ENCODE assay signal across 1 cellular context in the genomic region with DNA sequence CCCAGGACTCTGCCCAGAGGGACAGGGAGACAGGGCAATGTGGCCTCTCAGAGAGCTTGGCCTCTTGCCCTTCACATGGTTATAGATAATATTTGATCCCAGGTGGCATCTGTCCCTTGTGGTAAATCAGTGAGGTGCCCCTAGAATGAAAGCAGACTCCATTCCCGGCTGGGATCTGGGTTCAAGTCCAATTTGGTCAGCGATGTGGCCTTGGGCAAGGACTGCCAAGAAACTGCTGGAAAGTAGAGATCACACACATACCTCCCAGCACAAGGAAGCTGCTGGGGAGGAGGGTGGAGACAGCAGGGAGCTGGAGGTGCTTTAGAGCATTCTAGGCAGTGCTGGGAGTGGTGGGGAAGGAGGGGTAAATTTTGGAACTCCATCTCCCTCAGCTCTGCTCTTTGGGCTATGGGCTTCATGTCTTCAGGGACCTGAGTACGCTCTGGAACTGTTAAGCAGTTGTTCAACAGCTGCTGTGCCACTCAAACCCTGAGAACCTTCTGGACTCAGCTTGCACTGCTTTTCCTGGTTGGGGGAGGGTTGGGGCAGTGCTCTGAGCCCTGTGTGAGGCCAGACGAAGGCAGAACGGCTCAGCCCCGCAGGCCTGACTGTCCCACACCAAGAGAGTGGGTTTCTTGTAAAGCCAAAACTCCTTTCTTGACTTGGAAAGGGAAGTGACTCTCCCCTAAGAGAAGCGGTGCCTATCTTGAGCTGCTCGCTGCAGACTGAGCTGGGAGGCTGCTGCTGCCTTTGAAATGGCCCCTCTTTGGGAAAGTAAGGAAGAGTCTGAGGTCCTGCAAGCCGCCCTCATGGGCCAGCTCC.
TF ChIP-seq lines count a peak whose summit lies in the region.

No MANE protein-coding gene starts in this region.

TF ChIP-seq in GM12878, 131 proteins besides CTCF, POLR2A, EP300 and RAD21 (continued from another document):
- TF ChIP-seq, protein P1, sequence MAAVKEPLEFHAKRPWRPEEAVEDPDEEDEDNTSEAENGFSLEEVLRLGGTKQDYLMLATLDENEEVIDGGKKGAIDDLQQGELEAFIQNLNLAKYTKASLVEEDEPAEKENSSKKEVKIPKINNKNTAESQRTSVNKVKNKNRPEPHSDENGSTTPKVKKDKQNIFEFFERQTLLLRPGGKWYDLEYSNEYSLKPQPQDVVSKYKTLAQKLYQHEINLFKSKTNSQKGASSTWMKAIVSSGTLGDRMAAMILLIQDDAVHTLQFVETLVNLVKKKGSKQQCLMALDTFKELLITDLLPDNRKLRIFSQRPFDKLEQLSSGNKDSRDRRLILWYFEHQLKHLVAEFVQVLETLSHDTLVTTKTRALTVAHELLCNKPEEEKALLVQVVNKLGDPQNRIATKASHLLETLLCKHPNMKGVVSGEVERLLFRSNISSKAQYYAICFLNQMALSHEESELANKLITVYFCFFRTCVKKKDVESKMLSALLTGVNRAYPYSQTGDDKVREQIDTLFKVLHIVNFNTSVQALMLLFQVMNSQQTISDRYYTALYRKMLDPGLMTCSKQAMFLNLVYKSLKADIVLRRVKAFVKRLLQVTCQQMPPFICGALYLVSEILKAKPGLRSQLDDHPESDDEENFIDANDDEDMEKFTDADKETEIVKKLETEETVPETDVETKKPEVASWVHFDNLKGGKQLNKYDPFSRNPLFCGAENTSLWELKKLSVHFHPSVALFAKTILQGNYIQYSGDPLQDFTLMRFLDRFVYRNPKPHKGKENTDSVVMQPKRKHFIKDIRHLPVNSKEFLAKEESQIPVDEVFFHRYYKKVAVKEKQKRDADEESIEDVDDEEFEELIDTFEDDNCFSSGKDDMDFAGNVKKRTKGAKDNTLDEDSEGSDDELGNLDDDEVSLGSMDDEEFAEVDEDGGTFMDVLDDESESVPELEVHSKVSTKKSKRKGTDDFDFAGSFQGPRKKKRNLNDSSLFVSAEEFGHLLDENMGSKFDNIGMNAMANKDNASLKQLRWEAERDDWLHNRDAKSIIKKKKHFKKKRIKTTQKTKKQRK (IDR thresholded peaks at IDR 0.05; ENCODE audit: low read depth, low read length): no peak
- no peak for TF ChIP-seq IKZF1 (conservative IDR thresholded peaks at IDR 0.05)
- TF ChIP-seq EZH2 (IDR thresholded peaks at IDR 0.05; ENCODE audit: borderline replicate concordance, control insufficient read depth, low read depth, low read length): no peak
- TF ChIP-seq, protein P2, sequence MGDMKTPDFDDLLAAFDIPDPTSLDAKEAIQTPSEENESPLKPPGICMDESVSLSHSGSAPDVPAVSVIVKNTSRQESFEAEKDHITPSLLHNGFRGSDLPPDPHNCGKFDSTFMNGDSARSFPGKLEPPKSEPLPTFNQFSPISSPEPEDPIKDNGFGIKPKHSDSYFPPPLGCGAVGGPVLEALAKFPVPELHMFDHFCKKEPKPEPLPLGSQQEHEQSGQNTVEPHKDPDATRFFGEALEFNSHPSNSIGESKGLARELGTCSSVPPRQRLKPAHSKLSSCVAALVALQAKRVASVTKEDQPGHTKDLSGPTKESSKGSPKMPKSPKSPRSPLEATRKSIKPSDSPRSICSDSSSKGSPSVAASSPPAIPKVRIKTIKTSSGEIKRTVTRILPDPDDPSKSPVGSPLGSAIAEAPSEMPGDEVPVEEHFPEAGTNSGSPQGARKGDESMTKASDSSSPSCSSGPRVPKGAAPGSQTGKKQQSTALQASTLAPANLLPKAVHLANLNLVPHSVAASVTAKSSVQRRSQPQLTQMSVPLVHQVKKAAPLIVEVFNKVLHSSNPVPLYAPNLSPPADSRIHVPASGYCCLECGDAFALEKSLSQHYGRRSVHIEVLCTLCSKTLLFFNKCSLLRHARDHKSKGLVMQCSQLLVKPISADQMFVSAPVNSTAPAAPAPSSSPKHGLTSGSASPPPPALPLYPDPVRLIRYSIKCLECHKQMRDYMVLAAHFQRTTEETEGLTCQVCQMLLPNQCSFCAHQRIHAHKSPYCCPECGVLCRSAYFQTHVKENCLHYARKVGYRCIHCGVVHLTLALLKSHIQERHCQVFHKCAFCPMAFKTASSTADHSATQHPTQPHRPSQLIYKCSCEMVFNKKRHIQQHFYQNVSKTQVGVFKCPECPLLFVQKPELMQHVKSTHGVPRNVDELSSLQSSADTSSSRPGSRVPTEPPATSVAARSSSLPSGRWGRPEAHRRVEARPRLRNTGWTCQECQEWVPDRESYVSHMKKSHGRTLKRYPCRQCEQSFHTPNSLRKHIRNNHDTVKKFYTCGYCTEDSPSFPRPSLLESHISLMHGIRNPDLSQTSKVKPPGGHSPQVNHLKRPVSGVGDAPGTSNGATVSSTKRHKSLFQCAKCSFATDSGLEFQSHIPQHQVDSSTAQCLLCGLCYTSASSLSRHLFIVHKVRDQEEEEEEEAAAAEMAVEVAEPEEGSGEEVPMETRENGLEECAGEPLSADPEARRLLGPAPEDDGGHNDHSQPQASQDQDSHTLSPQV (IDR thresholded peaks at IDR 0.05): peak; percentile 10; the same call in 1 of the 2 replicates
- TF ChIP-seq ASH2L (IDR thresholded peaks at IDR 0.05; ENCODE audit: borderline replicate concordance, low read depth): no peak
- TF ChIP-seq STAT1 (conservative IDR thresholded peaks at IDR 0.05): no peak
- TF ChIP-seq JUNB (IDR thresholded peaks at IDR 0.05): no peak
- no peak for TF ChIP-seq E4F1 (IDR thresholded peaks at IDR 0.05; ENCODE audit: borderline replicate concordance, partially characterized antibody)
- no peak for TF ChIP-seq STAT3 (IDR thresholded peaks at IDR 0.05; ENCODE audit: low read depth, low read length)
- no peak for TF ChIP-seq SREBF1 (IDR thresholded peaks at IDR 0.05; ENCODE audit: low read length)
- no peak for TF ChIP-seq REST (IDR thresholded peaks at IDR 0.05; ENCODE audit: low read depth, low read length)
- TF ChIP-seq TCF3 (IDR thresholded peaks at IDR 0.05; ENCODE audit: borderline replicate concordance, insufficient read depth, low read depth, low read length): no peak
- TF ChIP-seq FOXK2 (IDR thresholded peaks at IDR 0.05): no peak
- no peak for TF ChIP-seq ZZZ3 (IDR thresholded peaks at IDR 0.05; ENCODE audit: control insufficient read depth, insufficient read length, low read depth)
- no peak for TF ChIP-seq RBBP5 (conservative IDR thresholded peaks at IDR 0.05)
- no peak for TF ChIP-seq SIX5 (IDR thresholded peaks at IDR 0.05; ENCODE audit: low read depth, low read length, severe bottlenecking)
- TF ChIP-seq PAX8 (IDR thresholded peaks at IDR 0.05): no peak
